Comparison of ENCODE assay signal across 1 cellular context in the genomic region with DNA sequence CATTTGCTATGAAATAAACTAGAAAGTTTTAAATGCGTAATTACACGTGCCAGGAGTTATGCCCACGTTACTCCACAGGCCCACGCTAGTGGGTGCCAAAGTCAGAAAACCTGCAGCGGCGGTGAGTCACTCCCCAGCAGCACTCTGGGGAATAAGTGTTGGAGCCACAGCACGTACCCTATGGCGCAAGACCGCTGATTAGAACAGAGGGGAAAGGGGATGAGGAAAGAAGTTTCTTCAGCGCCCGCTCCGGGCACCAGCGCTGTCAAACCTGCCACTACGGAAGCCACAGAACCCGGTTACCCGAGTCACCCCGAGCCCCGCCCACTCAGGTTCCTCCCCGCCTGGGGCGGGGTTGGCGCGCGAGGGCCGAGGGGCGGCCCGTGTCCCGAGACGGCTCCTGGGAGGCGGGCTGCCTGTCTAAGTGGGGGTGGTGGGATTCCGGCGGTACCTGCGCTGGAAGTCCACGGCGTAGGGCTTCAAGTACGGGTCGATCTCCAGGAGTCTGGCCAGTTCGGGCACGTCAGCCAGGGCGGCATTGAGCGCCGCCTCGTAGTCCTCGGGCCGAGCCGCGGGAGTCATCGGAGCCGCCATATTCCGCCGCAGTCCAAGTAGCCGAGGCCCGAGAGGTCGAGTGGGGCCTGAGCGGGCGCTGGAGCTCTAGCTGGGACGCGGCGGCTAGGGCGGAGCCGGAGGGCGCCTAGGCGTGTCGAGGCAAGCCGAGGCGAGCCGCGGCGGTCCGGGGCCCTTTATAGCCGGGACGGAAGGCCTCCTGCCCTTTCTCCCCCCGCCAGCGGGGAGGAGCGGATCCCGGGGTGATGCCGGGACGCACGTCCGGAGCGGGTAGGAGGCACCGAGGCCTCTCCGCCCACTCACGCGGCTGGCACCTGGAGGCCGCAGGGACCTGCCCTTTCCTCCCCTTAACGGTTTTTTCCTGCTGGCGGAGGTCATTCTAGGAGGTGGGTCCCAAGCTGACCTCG.
A peak's percentile ranks its signal among the peaks of the same experiment; 100 is the strongest.
TF ChIP-seq lines count a peak whose summit lies in the region.

TSS of gene GBE1 (minus strand) at position 722 of the 980 bp plus-strand sequence. CDS start at position 594, 128 bp downstream.

TF ChIP-seq in HepG2, 621 proteins besides CTCF, POLR2A, EP300 and RAD21 (continued from another document and continues in another):
- TF ChIP-seq, protein P1, sequence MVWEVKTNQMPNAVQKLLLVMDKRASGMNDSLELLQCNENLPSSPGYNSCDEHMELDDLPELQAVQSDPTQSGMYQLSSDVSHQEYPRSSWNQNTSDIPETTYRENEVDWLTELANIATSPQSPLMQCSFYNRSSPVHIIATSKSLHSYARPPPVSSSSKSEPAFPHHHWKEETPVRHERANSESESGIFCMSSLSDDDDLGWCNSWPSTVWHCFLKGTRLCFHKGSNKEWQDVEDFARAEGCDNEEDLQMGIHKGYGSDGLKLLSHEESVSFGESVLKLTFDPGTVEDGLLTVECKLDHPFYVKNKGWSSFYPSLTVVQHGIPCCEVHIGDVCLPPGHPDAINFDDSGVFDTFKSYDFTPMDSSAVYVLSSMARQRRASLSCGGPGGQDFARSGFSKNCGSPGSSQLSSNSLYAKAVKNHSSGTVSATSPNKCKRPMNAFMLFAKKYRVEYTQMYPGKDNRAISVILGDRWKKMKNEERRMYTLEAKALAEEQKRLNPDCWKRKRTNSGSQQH (CRISPR knock-in tag; IDR thresholded peaks at IDR 0.05; ENCODE audit: low read depth) = peak; percentile 84; the same call in 1 of the 2 replicates
- TF ChIP-seq MYNN (CRISPR knock-in tag; IDR thresholded peaks at IDR 0.05; ENCODE audit: low read depth) (no peak), ASH2L (IDR thresholded peaks at IDR 0.05; ENCODE audit: insufficient read length, low read depth, low read length) (peak; percentile 98), NR3C1 (CRISPR knock-in tag; IDR thresholded peaks at IDR 0.05) (no peak), ZNF432 (CRISPR knock-in tag; IDR thresholded peaks at IDR 0.05; ENCODE audit: borderline replicate concordance) (no peak), NCOA5 (CRISPR knock-in tag; IDR thresholded peaks at IDR 0.05) (peak; percentile 86; the same call in 1 of the 2 replicates), NFKBIZ (CRISPR knock-in tag; IDR thresholded peaks at IDR 0.05) (0 out of 2 replicates have a peak, but pooled peaks have one; percentile 16), TSC22D2 (CRISPR knock-in tag; IDR thresholded peaks at IDR 0.05; ENCODE audit: borderline replicate concordance) (peak; percentile 79; the same call in 1 of the 2 replicates), TAF1 (CRISPR knock-in tag; IDR thresholded peaks at IDR 0.05) (peak; percentile 93; the same call in 1 of the 2 replicates), ZBTB20 (CRISPR knock-in tag; IDR thresholded peaks at IDR 0.05; ENCODE audit: borderline replicate concordance, low read depth) (peak; percentile 87), ARHGAP35 (CRISPR knock-in tag; IDR thresholded peaks at IDR 0.05; ENCODE audit: borderline replicate concordance) (peak; percentile 73; the same call in 1 of the 2 replicates), CHCHD3 (CRISPR knock-in tag; IDR thresholded peaks at IDR 0.05) (no peak), ZNF556 (CRISPR knock-in tag; IDR thresholded peaks at IDR 0.05; ENCODE audit: borderline replicate concordance) (peak; percentile 67; the same call in 1 of the 2 replicates), NFIC (IDR thresholded peaks at IDR 0.05; ENCODE audit: low read length) (peak; percentile 45; the same call in 1 of the 2 replicates), CEBPZ (IDR thresholded peaks at IDR 0.05; ENCODE audit: low read length) (no peak), NR2F2 (IDR thresholded peaks at IDR 0.05; ENCODE audit: borderline replicate concordance, low read depth) (0 out of 2 replicates have a peak, but pooled peaks have one; percentile 35), ZNF761 (CRISPR knock-in tag; conservative IDR thresholded peaks at IDR 0.05) (peak; percentile 79), ZNF7 (CRISPR knock-in tag; IDR thresholded peaks at IDR 0.05) (no peak), CCDC6 (CRISPR knock-in tag; IDR thresholded peaks at IDR 0.05) (peak; percentile 76), AGO1 (IDR thresholded peaks at IDR 0.05; ENCODE audit: low read depth, low read length, poor library complexity, severe bottlenecking) (peak; percentile 62), HNRNPL (IDR thresholded peaks at IDR 0.05; ENCODE audit: low read depth, low read length) (peak; percentile 83; the same call in 1 of the 2 replicates), KAT8 (CRISPR knock-in tag; IDR thresholded peaks at IDR 0.05) (peak; percentile 89), ZNF563 (CRISPR knock-in tag; IDR thresholded peaks at IDR 0.05) (peak; percentile 87; the same call in 1 of the 2 replicates), ZSCAN30 (CRISPR knock-in tag; IDR thresholded peaks at IDR 0.05) (no peak), ZNF260 (CRISPR knock-in tag; IDR thresholded peaks at IDR 0.05; ENCODE audit: borderline replicate concordance, low read depth) (no peak), GATAD1 (CRISPR knock-in tag; IDR thresholded peaks at IDR 0.05) (peak; percentile 80), NR2F1 (CRISPR knock-in tag; IDR thresholded peaks at IDR 0.05) (peak; percentile 40 to 69; a peak in 3 of 4 replicates), KDM2A (CRISPR knock-in tag; IDR thresholded peaks at IDR 0.05; ENCODE audit: borderline replicate concordance, low read depth) (peak; percentile 93), POLR2AphosphoS2 (IDR thresholded peaks at IDR 0.05; ENCODE audit: low read depth, low read length) (no peak), NFKB2 (CRISPR knock-in tag; IDR thresholded peaks at IDR 0.05; ENCODE audit: borderline replicate concordance) (peak; percentile 55; the same call in 1 of the 2 replicates), SOX6 (IDR thresholded peaks at IDR 0.05) (no peak), SOX6 (CRISPR knock-in tag; IDR thresholded peaks at IDR 0.05) (peak; percentile 80), ZNF17 (CRISPR knock-in tag; IDR thresholded peaks at IDR 0.05) (peak; percentile 40; the same call in 1 of the 2 replicates), ZNF530 (CRISPR knock-in tag; IDR thresholded peaks at IDR 0.05; ENCODE audit: low read depth) (no peak), ZNF790 (CRISPR knock-in tag; IDR thresholded peaks at IDR 0.05; ENCODE audit: borderline replicate concordance) (0 out of 2 replicates have a peak, but pooled peaks have one; percentile 25), ATF3 (CRISPR knock-in tag; IDR thresholded peaks at IDR 0.05) (peak; percentile 80), TOPORS (CRISPR knock-in tag; IDR thresholded peaks at IDR 0.05) (no peak), KLF12 (CRISPR knock-in tag; IDR thresholded peaks at IDR 0.05; ENCODE audit: borderline replicate concordance) (peak; percentile 94), ISL2 (CRISPR knock-in tag; IDR thresholded peaks at IDR 0.05) (peak; percentile 80), GZF1 (CRISPR knock-in tag; IDR thresholded peaks at IDR 0.05) (peak; percentile 89; the same call in 1 of the 2 replicates), MNT (IDR thresholded peaks at IDR 0.05) (peak; percentile 49; the same call in 1 of the 2 replicates), EED (CRISPR knock-in tag; IDR thresholded peaks at IDR 0.05) (peak; percentile 86; the same call in 1 of the 2 replicates), XBP1 (CRISPR knock-in tag; IDR thresholded peaks at IDR 0.05) (peak; percentile 84; the same call in 1 of the 2 replicates), ZNF772 (CRISPR knock-in tag; IDR thresholded peaks at IDR 0.05) (peak; percentile 74; the same call in 1 of the 2 replicates), REL (CRISPR knock-in tag; conservative IDR thresholded peaks at IDR 0.05) (0 out of 2 replicates have a peak, but pooled peaks have one; percentile 27), RBM22 (optimal IDR thresholded peaks at IDR 0.05; ENCODE audit: low read length) (no peak)
- TF ChIP-seq, protein P2, sequence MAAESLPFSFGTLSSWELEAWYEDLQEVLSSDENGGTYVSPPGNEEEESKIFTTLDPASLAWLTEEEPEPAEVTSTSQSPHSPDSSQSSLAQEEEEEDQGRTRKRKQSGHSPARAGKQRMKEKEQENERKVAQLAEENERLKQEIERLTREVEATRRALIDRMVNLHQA (CRISPR knock-in tag; IDR thresholded peaks at IDR 0.05) = no peak
- TF ChIP-seq, protein P3, sequence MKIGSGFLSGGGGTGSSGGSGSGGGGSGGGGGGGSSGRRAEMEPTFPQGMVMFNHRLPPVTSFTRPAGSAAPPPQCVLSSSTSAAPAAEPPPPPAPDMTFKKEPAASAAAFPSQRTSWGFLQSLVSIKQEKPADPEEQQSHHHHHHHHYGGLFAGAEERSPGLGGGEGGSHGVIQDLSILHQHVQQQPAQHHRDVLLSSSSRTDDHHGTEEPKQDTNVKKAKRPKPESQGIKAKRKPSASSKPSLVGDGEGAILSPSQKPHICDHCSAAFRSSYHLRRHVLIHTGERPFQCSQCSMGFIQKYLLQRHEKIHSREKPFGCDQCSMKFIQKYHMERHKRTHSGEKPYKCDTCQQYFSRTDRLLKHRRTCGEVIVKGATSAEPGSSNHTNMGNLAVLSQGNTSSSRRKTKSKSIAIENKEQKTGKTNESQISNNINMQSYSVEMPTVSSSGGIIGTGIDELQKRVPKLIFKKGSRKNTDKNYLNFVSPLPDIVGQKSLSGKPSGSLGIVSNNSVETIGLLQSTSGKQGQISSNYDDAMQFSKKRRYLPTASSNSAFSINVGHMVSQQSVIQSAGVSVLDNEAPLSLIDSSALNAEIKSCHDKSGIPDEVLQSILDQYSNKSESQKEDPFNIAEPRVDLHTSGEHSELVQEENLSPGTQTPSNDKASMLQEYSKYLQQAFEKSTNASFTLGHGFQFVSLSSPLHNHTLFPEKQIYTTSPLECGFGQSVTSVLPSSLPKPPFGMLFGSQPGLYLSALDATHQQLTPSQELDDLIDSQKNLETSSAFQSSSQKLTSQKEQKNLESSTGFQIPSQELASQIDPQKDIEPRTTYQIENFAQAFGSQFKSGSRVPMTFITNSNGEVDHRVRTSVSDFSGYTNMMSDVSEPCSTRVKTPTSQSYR (CRISPR knock-in tag; IDR thresholded peaks at IDR 0.05; ENCODE audit: borderline replicate concordance) = peak; percentile 12; the same call in 1 of the 2 replicates
- TF ChIP-seq, protein P4, sequence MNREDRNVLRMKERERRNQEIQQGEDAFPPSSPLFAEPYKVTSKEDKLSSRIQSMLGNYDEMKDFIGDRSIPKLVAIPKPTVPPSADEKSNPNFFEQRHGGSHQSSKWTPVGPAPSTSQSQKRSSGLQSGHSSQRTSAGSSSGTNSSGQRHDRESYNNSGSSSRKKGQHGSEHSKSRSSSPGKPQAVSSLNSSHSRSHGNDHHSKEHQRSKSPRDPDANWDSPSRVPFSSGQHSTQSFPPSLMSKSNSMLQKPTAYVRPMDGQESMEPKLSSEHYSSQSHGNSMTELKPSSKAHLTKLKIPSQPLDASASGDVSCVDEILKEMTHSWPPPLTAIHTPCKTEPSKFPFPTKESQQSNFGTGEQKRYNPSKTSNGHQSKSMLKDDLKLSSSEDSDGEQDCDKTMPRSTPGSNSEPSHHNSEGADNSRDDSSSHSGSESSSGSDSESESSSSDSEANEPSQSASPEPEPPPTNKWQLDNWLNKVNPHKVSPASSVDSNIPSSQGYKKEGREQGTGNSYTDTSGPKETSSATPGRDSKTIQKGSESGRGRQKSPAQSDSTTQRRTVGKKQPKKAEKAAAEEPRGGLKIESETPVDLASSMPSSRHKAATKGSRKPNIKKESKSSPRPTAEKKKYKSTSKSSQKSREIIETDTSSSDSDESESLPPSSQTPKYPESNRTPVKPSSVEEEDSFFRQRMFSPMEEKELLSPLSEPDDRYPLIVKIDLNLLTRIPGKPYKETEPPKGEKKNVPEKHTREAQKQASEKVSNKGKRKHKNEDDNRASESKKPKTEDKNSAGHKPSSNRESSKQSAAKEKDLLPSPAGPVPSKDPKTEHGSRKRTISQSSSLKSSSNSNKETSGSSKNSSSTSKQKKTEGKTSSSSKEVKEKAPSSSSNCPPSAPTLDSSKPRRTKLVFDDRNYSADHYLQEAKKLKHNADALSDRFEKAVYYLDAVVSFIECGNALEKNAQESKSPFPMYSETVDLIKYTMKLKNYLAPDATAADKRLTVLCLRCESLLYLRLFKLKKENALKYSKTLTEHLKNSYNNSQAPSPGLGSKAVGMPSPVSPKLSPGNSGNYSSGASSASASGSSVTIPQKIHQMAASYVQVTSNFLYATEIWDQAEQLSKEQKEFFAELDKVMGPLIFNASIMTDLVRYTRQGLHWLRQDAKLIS (CRISPR knock-in tag; IDR thresholded peaks at IDR 0.05) = peak; percentile 16; the same call in 1 of the 2 replicates
- TF ChIP-seq, protein P5, sequence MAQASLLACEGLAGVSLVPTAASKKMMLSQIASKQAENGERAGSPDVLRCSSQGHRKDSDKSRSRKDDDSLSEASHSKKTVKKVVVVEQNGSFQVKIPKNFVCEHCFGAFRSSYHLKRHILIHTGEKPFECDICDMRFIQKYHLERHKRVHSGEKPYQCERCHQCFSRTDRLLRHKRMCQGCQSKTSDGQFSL (CRISPR knock-in tag; IDR thresholded peaks at IDR 0.05) = peak; percentile 84
